22 cellular contexts compared by ENCODE assay signal in genomic region chr15:39558421-39558820, GRCh38. TPM values are rescaled to one million over a fixed set of nuclear protein-coding genes. Genes with fewer than 3 reads are reported as not detected.
A peak's percentile ranks its signal among the peaks of the same experiment; 100 is the strongest.
DNase-seq lines count a peak whose midpoint lies in the region; ATAC-seq and TF ChIP-seq lines count a peak whose summit lies in the region.
"Had no signal": no experiment of that assay in that cellular context is flagged by ENCODE, and none has a peak within 500 bp of the region (broad histone marks: within the 10 kb centered on the region; RNA-seq: fewer than 3 reads in every experiment).

No MANE protein-coding gene starts in this region.

- H3K4me1 Mint-ChIP-seq in nephron (peaks cover 39% of the 10 kb centered on the region), progenitor cell of endocrine pancreas (ENCODE audit: low read depth) (no peaks in the 10 kb centered on the region)
- H3K4me1 Mint-ChIP-seq in activated CD8-positive, alpha-beta memory T cell treated with anti-CD3 and anti-CD28 coated beads, Interleukin-2, amount 10 ng/mL, durations not matched to agents 7 days and 5 days = peaks cover 17% of the 10 kb centered on the region

- H3K4me1 ChIP-seq in right atrium auricular region = peaks cover 0 to 11% of the 10 kb centered on the region in 2 donors
- peaks cover 0 to 17% (median 0%) of the 10 kb centered on the region in 9 donors for H3K4me1 ChIP-seq in heart right ventricle
- H3K4me1 ChIP-seq: A549, Caco-2, SJSA1 had no signal

- ATAC-seq in heart right ventricle = no peak
- ATAC-seq in activated CD8-positive, alpha-beta memory T cell treated with anti-CD3 and anti-CD28 coated beads, Interleukin-2, amount 10 ng/mL, durations not matched to agents 7 days and 5 days = no peak
- ATAC-seq: A549; CD8-positive, alpha-beta T cell had no signal

- H3K36me3 ChIP-seq in right atrium auricular region (no peaks in the 10 kb centered on the region), heart right ventricle (no peaks in the 10 kb centered on the region)
- H3K36me3 ChIP-seq: MG63, SJSA1 had no signal

- peak overlapping the region in 2 of 3 experiments; percentile 36 to 91 for H3K27ac Mint-ChIP-seq in nephron
- no peak overlapping the region for H3K27ac Mint-ChIP-seq in progenitor cell of endocrine pancreas
- no peak overlapping the region for H3K27ac Mint-ChIP-seq in activated CD8-positive, alpha-beta memory T cell treated with anti-CD3 and anti-CD28 coated beads, Interleukin-2, amount 10 ng/mL, durations not matched to agents 7 days and 5 days
- H3K27ac Mint-ChIP-seq: CD8-positive, alpha-beta T cell had no signal

- no peak for TF ChIP-seq CTCF in right atrium auricular region (IDR thresholded peaks at IDR 0.05)
- no peak for TF ChIP-seq CTCF in heart right ventricle (IDR thresholded peaks at IDR 0.05)
- no peak for TF ChIP-seq CTCF in nephron (IDR thresholded peaks at IDR 0.05; ENCODE audit: unreplicated experiment in 3 of 3)
- no peak for TF ChIP-seq CTCF in progenitor cell of endocrine pancreas (IDR thresholded peaks at IDR 0.05; ENCODE audit: unreplicated experiment)

- intact Hi-C loops in heart right ventricle (cut with DNase I) = no loop called here

- H3K4me3 ChIP-seq in right atrium auricular region (no peak overlapping the region), heart right ventricle (no peak overlapping the region)
- H3K4me3 ChIP-seq: A549, MG63, PC-9, SJSA1 had no signal

- H3K27me3 ChIP-seq in right atrium auricular region = no peaks in the 10 kb centered on the region
- no peaks in the 10 kb centered on the region for H3K27me3 ChIP-seq in heart right ventricle
- H3K27me3 ChIP-seq: MG63, SJSA1 had no signal

- 72 to 81% methylated on average over 3 of the region's 3 CpGs for WGBS in heart right ventricle, 2 donors

- H3K9me3 Mint-ChIP-seq in nephron (no peaks in the 10 kb centered on the region), progenitor cell of endocrine pancreas (ENCODE audit: low read depth) (no peaks in the 10 kb centered on the region)
- no peaks in the 10 kb centered on the region for H3K9me3 Mint-ChIP-seq in activated CD8-positive, alpha-beta memory T cell treated with anti-CD3 and anti-CD28 coated beads, Interleukin-2, amount 10 ng/mL, durations not matched to agents 7 days and 5 days (ENCODE audit: low read depth)
- H3K9me3 Mint-ChIP-seq: CD8-positive, alpha-beta T cell had no signal

- DNase-seq in right atrium auricular region (ENCODE audit: low spot score) (peak; percentile 38), heart right ventricle (no peak), NCI-H69 (lab: John Stamatoyannopoulos, UW) (peak; percentile 28), progenitor cell of endocrine pancreas (ENCODE audit: low spot score, unreplicated experiment) (no peak), AG08396 (ENCODE audit: low spot score) (no peak)
- DNase-seq in activated CD8-positive, alpha-beta memory T cell treated with anti-CD3 and anti-CD28 coated beads, Interleukin-2, amount 10 ng/mL, durations not matched to agents 7 days and 5 days = no peak
- DNase-seq: C1 segment of cervical spinal cord; Caco-2; CD8-positive, alpha-beta T cell; DMS79 treated with DMSO at 0.1 percent for 48 hours; Kasumi-1; MG63; NCI-H2029; NCI-H524 treated with DMSO at 0.1 percent for 48 hours; NCI-H82; NK-92 treated with Interleukin-12 subunit alpha and Interleukin-12 subunit beta, amount 100 ng/mL, for 24 hours; PC-9; Right ventricle myocardium superior had no signal

- CTCF ChIA-PET in activated CD8-positive, alpha-beta memory T cell treated with anti-CD3 and anti-CD28 coated beads, Interleukin-2, amount 10 ng/mL, durations not matched to agents 7 days and 5 days (lab: Charles Lee) = no interaction called here

- H3K4me3 Mint-ChIP-seq in nephron (no peak overlapping the region), progenitor cell of endocrine pancreas (ENCODE audit: low read depth) (no peak overlapping the region)
- no peak overlapping the region for H3K4me3 Mint-ChIP-seq in activated CD8-positive, alpha-beta memory T cell treated with anti-CD3 and anti-CD28 coated beads, Interleukin-2, amount 10 ng/mL, durations not matched to agents 7 days and 5 days
- H3K4me3 Mint-ChIP-seq: CD8-positive, alpha-beta T cell had no signal

- H3K27ac ChIP-seq in right atrium auricular region = no peak overlapping the region
- no peak overlapping the region for H3K27ac ChIP-seq in heart right ventricle
- H3K27ac ChIP-seq: A549, HL-60, PC-9, SJSA1 had no signal

- H3K27me3 Mint-ChIP-seq in nephron (ENCODE audit: low read depth) = no peaks in the 10 kb centered on the region
- H3K27me3 Mint-ChIP-seq in progenitor cell of endocrine pancreas = no peaks in the 10 kb centered on the region
- peaks cover 22% of the 10 kb centered on the region for H3K27me3 Mint-ChIP-seq in activated CD8-positive, alpha-beta memory T cell treated with anti-CD3 and anti-CD28 coated beads, Interleukin-2, amount 10 ng/mL, durations not matched to agents 7 days and 5 days

- no peaks in the 10 kb centered on the region for H3K36me3 Mint-ChIP-seq in nephron (ENCODE audit: low read depth)
- no peaks in the 10 kb centered on the region for H3K36me3 Mint-ChIP-seq in progenitor cell of endocrine pancreas (ENCODE audit: insufficient read depth)
- H3K36me3 Mint-ChIP-seq in activated CD8-positive, alpha-beta memory T cell treated with anti-CD3 and anti-CD28 coated beads, Interleukin-2, amount 10 ng/mL, durations not matched to agents 7 days and 5 days = no peaks in the 10 kb centered on the region
- H3K36me3 Mint-ChIP-seq: CD8-positive, alpha-beta T cell had no signal

- H3K9me3 ChIP-seq in right atrium auricular region (no peaks in the 10 kb centered on the region), heart right ventricle (no peaks in the 10 kb centered on the region)
- H3K9me3 ChIP-seq: A549, Caco-2, MG63, SJSA1 had no signal

RNA-seq across cellular contexts. Expression of gene THBS1, which starts 22.5 kb away (rescaled TPM):
- 100 to 1,000 TPM in 1 of 2 donors, 10 to 100 TPM in 1; 67.8 to 205 TPM for total RNA-seq in right atrium auricular region
- 1,000 to 10,000 TPM in 1 of 10 donors, 100 to 1,000 TPM in 5, 10 to 100 TPM in 4; 46.8 to 1,109 (median 113) TPM for total RNA-seq in heart right ventricle
- 10 to 100 TPM; 12.9 to 93.2 TPM for polyA plus RNA-seq in heart right ventricle
- total RNA-seq in progenitor cell of endocrine pancreas = 22.9 and 34.6 TPM in 2 replicates
- total RNA-seq in activated CD8-positive, alpha-beta memory T cell treated with anti-CD3 and anti-CD28 coated beads, Interleukin-2, amount 10 ng/mL, durations not matched to agents 7 days and 5 days = 1 to 10 TPM in 1 of 2 experiments, under 1 TPM in 1; 0.91 to 1.4 TPM

Comparison
In these comparisons a context has a peak if more than half of its experiments do, and no peak if none do; other contexts are left out.
1. DNase-seq: peak in right atrium auricular region (single experiment) and NCI-H69 (single experiment); none in heart right ventricle (0 of 2), progenitor cell of endocrine pancreas (single experiment), AG08396 (single experiment) and activated CD8-positive, alpha-beta memory T cell treated with anti-CD3 and anti-CD28 coated beads, Interleukin-2, amount 10 ng/mL, durations not matched to agents 7 days and 5 days (single experiment).
2. H3K27ac Mint-ChIP-seq: peak in nephron (2 of 3); none in progenitor cell of endocrine pancreas (single experiment) and activated CD8-positive, alpha-beta memory T cell treated with anti-CD3 and anti-CD28 coated beads, Interleukin-2, amount 10 ng/mL, durations not matched to agents 7 days and 5 days (single experiment).